ENCODE assay signal across 8 cellular contexts in the genomic region with DNA sequence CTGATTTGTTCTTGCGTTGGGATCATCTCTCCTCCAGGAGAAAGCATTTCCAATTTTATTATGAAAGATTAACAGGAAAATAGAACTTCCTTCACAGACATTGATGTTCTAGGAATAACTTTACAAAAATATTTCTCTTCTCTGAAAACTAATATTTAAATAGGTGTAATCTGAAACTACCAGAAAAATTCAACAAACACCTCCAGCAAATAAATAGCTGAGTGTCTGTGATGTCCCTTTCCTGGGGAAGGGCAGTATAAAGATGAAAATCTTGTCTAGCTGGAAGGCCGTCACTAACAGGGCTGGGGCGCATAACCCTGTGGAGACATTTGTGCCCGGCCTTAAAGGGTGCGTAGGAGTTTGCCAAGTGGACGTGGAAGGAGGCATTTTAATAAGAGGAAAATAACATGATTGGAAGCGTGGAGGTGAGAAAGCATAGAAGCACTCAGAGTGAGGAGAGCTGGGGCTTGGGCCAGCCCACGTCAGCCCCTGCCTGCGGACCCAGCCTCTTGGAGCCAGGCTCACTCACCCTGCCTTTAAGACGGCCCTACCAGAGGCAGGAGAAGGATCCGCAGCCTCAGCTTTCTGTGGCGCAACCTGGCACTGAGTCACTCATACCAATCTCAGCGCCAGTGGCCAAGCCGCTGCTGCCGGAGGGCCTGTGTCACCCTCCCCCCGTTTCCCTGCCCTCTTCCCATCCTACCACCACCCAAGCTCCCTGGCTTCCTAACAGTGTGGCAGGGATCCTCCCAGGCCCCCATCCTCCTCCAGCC.
DNase-seq lines count a peak whose midpoint lies in the region; ATAC-seq and TF ChIP-seq lines count a peak whose summit lies in the region.

No MANE protein-coding gene starts in this region.

- ATAC-seq in HG02571 (IDR thresholded peaks at IDR 0.05; ENCODE audit: unreplicated experiment) (peak; percentile 20), GM19452 (IDR thresholded peaks at IDR 0.05; ENCODE audit: unreplicated experiment) (no peak), HG02678 (IDR thresholded peaks at IDR 0.05; ENCODE audit: unreplicated experiment) (no peak)

- peak overlapping the region in 1 of 59 donors; percentile 12 for H3K4me3 ChIP-seq in dorsolateral prefrontal cortex

- DNase-seq in AG20443 (ENCODE audit: low spot score) (peak; percentile 64), T-helper 22 cell (ENCODE audit: low read depth) (peak; percentile 5), dorsolateral prefrontal cortex (no peak), hippocampal formation (lab: John Stamatoyannopoulos, UW) (no peak)
- DNase-seq in stimulated activated CD4-positive, alpha-beta T cell treated with anti-CD3 and anti-CD28 coated beads, Interleukin-12 subunit alpha, Interleukin-12 subunit beta, amount 100 ng/mL, for 4 hours: peak; percentile 28

- H3K27ac ChIP-seq in dorsolateral prefrontal cortex: peak overlapping the region in 42 of 59 donors; percentile 15 to 78 (median 45)

- no peaks in the 10 kb centered on the region for H3K27me3 ChIP-seq in dorsolateral prefrontal cortex

- intact Hi-C loops in dorsolateral prefrontal cortex (cut with DNase I): loop anchor here in 1 of 2 donors (2.0 kb wide), 1 partner anchor 401 kb away; no protein-coding TSS in a partner anchor

- no peak for TF ChIP-seq CTCF in dorsolateral prefrontal cortex (IDR thresholded peaks at IDR 0.05 in 54 of 56, conservative IDR thresholded peaks at IDR 0.05 in 2 of 56; ENCODE audit: low read depth in 1 of 56, partially characterized antibody in 56 of 56)

Comparison
In these comparisons a context has a peak if more than half of its experiments do, and no peak if none do; other contexts are left out.
1. DNase-seq: peak in AG20443 (single experiment), T-helper 22 cell (single experiment) and stimulated activated CD4-positive, alpha-beta T cell treated with anti-CD3 and anti-CD28 coated beads, Interleukin-12 subunit alpha, Interleukin-12 subunit beta, amount 100 ng/mL, for 4 hours (single experiment); none in dorsolateral prefrontal cortex (0 of 10) and hippocampal formation (0 of 2).